ENCODE assay signal across 8 cellular contexts in the genomic region with DNA sequence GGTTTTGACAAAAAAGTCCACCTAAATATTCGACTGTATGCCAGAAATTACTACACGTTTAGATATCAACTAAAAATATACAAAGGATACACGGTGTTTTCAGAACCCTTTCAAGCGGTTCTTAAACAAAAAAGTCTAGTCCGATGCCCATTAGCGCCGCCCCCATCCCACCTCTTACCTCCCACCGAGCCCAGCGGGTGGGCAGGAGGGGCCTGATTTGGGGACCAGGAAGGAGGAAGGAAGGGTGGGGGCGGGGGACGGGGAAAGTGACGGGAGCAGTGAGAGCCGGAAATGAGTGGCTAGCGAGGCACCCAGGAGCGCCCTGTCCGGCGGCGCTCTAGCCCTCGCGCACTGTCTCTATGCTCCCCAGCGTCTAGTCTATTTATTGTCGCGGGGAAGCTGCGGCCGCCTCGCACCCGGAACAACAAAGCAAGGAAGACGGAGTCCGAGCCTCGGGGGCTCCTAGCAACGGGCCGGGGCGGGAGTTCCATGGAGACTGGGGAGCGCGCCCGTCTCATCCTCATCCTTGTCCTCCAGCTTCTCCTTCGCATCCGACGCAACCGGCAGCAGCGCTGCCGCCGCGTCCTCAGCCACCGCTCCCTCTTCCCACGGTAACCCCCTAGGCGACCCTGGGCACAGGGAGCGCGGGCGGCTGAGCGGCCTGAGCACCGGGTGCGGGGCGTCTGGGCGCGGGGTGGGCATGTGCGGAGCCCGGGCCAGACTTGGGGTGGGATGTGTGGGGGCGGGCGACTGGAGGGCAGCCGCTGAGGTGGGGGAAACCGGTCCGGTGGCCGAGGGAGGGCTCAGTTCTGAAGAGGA. TPM values are rescaled to one million over a fixed set of nuclear protein-coding genes. Genes with fewer than 3 reads are reported as not detected.
DNase-seq lines count a peak whose midpoint lies in the region; ATAC-seq lines count a peak whose summit lies in the region.

Gene TBPL1 (plus strand): TSS at position 410 of the 819 bp plus-strand sequence. CDS start 26,902 bp downstream, outside the sequence.

- in situ Hi-C loops in endometrial microvascular endothelial cells (cut with HindIII; ENCODE audit: inconsistent ontology term, low pct_unique_long_range_greater_than_20kb, low sequenced_read_pairs): no loop called here

- H3K9me3 ChIP-seq in HUES48 (ENCODE audit: control insufficient read depth, insufficient read depth, low read length) (no peaks in the 10 kb centered on the region), NT2/D1 (ENCODE audit: insufficient read depth, low read length) (no peaks in the 10 kb centered on the region), mesodermal cell (ENCODE audit: control insufficient read depth, low read length) (no peaks in the 10 kb centered on the region)

- H3K36me3 ChIP-seq in HUES48 (ENCODE audit: control insufficient read depth, insufficient read depth, low read length) (no peaks in the 10 kb centered on the region), NT2/D1 (ENCODE audit: insufficient read depth, insufficient read length, low read length) (no peaks in the 10 kb centered on the region), mesodermal cell (ENCODE audit: control insufficient read depth, insufficient read depth, low read length) (no peaks in the 10 kb centered on the region)

- peak within 1 kb of the TSS; percentile 74 for H3K27ac ChIP-seq in HUES48 (ENCODE audit: low read depth, low read length)
- H3K27ac ChIP-seq in mesodermal cell (ENCODE audit: low read depth, low read length, severe bottlenecking): peak within 1 kb of the TSS; percentile 84

- WGBS in mesodermal cell (ENCODE audit: insufficient coverage in 2 of 2), 2 experiments: 0% methylated on average over 47 of the region's 64 CpGs

- peaks cover 15% of the 10 kb centered on the region for H3K4me1 ChIP-seq in HUES48 (ENCODE audit: control insufficient read depth, insufficient read depth, low read length)
- H3K4me1 ChIP-seq in NT2/D1 (ENCODE audit: insufficient read depth, insufficient read length): no peaks in the 10 kb centered on the region
- H3K4me1 ChIP-seq in mesodermal cell (ENCODE audit: control insufficient read depth, insufficient read depth, low read length, poor library complexity, severe bottlenecking): peaks cover 11% of the 10 kb centered on the region

- H3K9ac ChIP-seq in HUES48 (ENCODE audit: low read depth, low read length) (peak within 1 kb of the TSS; percentile 82), NT2/D1 (ENCODE audit: insufficient read length, low read depth) (peak within 1 kb of the TSS; percentile 87)

- DNase-seq in D341Med (ENCODE audit: low spot score) (peak; percentile 94), NT2/D1 (ENCODE audit: low read depth, low spot score) (peak; percentile 83)
- DNase-seq in activated CD8-positive, alpha-beta memory T cell treated with anti-CD3 and anti-CD28 coated beads, Interleukin-2, amount 50 U/mL, for 24 hours (ENCODE audit: extremely low read depth): peak; percentile 86
- peak; percentile 72 for DNase-seq in stimulated activated CD8-positive, alpha-beta memory T cell treated with anti-CD3 and anti-CD28 coated beads, Interleukin-15, amount 100 ng/mL, for 24 hours (ENCODE audit: low read depth)

- peak; percentile 90 for ATAC-seq in GM21423 (IDR thresholded peaks at IDR 0.05; ENCODE audit: unreplicated experiment)

- H3K4me3 ChIP-seq in HUES48 (ENCODE audit: low read depth, low read length) (peak within 1 kb of the TSS; percentile 88), NT2/D1 (ENCODE audit: insufficient read length, low read depth) (peak within 1 kb of the TSS; percentile 86), mesodermal cell (ENCODE audit: extremely low read depth, insufficient read depth, low read length, poor library complexity, severe bottlenecking) (peak within 1 kb of the TSS; percentile 97)

- H3K27me3 ChIP-seq in HUES48 (ENCODE audit: control insufficient read depth, insufficient read depth, low read length): peaks cover 9% of the 10 kb centered on the region
- H3K27me3 ChIP-seq in NT2/D1 (ENCODE audit: insufficient read depth, insufficient read length): peaks cover 4% of the 10 kb centered on the region

RNA-seq across cellular contexts. Expression of gene TBPL1, which starts in this region (rescaled TPM):
- 35.3 TPM for total RNA-seq in endometrial microvascular endothelial cells (ENCODE audit: inconsistent ontology term)
- polyA plus RNA-seq in mesodermal cell (2013, experiment 1 of 2): 63.0 TPM
- 60.5 TPM for polyA plus RNA-seq in mesodermal cell (2013, experiment 2 of 2)

Comparison
In these comparisons a context has a peak if more than half of its experiments do, and no peak if none do; other contexts are left out.
1. Peak in every context shown above with its lines: DNase-seq, ATAC-seq, H3K4me3 ChIP-seq and H3K27ac ChIP-seq.